ENCODE assay signal across 8 cellular contexts in genomic region chr5:36571643-36572042, GRCh38. TPM values are rescaled to one million over a fixed set of nuclear protein-coding genes. Genes with fewer than 3 reads are reported as not detected.
"Had no signal": no experiment of that assay in that cellular context is flagged by ENCODE, and none has a peak within 500 bp of the region (broad histone marks: within the 10 kb centered on the region; RNA-seq: fewer than 3 reads in every experiment).

No MANE protein-coding gene starts in this region.

- H3K4me3 ChIP-seq: HAP-1 had no signal

- H3K4me1 ChIP-seq: HAP-1 had no signal

- H3K9me3 ChIP-seq: HAP-1 had no signal

- DNase-seq: GOT3, H7, KBM-7 had no signal

- H3K27ac ChIP-seq: HL-60 had no signal

- ATAC-seq: HCT116, HepG2 had no signal

- H3K36me3 ChIP-seq: HAP-1 had no signal

- FAIRE-seq: HepG2 had no signal

RNA-seq across cellular contexts. Expression of gene SLC1A3, which starts 34.8 kb away (rescaled TPM):
- total RNA-seq: HepG2 had no signal
- polyA plus RNA-seq: IgD-negative memory B cell had no signal
